In the genomic region with DNA sequence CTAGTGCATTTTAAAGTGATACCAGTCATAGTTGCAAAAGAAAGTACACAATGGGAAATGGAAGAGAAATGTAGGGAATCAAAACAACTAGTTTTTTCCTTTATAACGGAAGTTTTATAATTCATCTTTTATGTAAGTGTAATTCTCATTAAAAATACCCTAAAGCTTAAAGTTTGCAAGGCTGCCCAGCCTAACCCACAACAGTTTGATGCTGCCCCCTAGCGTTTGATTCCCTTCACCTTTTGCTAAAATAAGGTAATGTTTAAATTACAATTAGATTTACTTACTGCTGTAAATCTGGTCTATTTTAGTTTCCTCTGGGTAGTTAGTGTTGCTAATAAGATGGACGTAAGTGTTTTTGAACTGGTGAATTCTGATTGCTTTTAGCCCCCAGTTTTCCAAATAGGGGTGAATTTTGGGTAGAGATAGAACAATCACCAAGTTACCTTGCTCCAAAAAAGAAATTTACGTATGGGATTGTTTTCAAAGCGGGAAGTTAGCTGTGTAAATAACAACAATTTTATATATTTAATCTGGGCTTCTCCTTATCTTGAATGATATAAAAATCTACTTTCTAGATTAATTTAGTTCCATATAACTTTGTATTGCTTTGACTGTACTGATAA, we compare ENCODE assay signal across 8 cellular contexts. TPM values are rescaled to one million over a fixed set of nuclear protein-coding genes. Genes with fewer than 3 reads are reported as not detected.
A peak's percentile ranks its signal among the peaks of the same experiment; 100 is the strongest.
DNase-seq lines count a peak whose midpoint lies in the region; ATAC-seq and TF ChIP-seq lines count a peak whose summit lies in the region.

No MANE protein-coding gene starts in this region.

- H3K36me3 Mint-ChIP-seq in neural progenitor cell, result peaks cover 4% of the 10 kb centered on the region

- H3K4me3 ChIP-seq in HCT116 (replicated peaks in 1 of 2; ENCODE audit: low read depth in 1 of 2, low read length in 2 of 2), result no peak overlapping the region
- no peak overlapping the region for H3K4me3 ChIP-seq in epithelial cell of esophagus (ENCODE audit: low read length)
- H3K4me3 ChIP-seq in neural progenitor cell, result peak overlapping the region; percentile 88
- peak overlapping the region in 1 of 5 donors; percentile 82 for H3K4me3 ChIP-seq in subcutaneous abdominal adipose tissue (ENCODE audit: low read depth in 1 of 5, low read length in 5 of 5)

- no peak overlapping the region for H3K27ac ChIP-seq in C4-2B
- no peak overlapping the region for H3K27ac ChIP-seq in HCT116 (ENCODE audit: low read depth, low read length)
- no peak overlapping the region for H3K27ac ChIP-seq in neural progenitor cell
- peak overlapping the region; percentile 96 for H3K27ac ChIP-seq in subcutaneous abdominal adipose tissue (ENCODE audit: low read depth, low read length)

- TF ChIP-seq POLR2A in HCT116 (IDR thresholded peaks at IDR 0.05; ENCODE audit: borderline replicate concordance, extremely low read depth, insufficient read depth, insufficient read length), result no peak

- intact Hi-C loops in HCT116 (cut with micrococcal nuclease), result loop anchor here (1.0 to 5.0 kb wide), 2 partner anchors 162 to 343 kb away; no protein-coding TSS in a partner anchor

- RAD21 ChIA-PET in HCT116 (lab: Charles Lee; ENCODE audit: low non-redundant PET in 1 of 2, low total read pairs in 2 of 2, uncharacterized antibody in 2 of 2, unreplicated experiment in 2 of 2), result interaction anchor here in 1 of 2 experiments (0.6 kb wide), 1 partner anchor 163 kb away, joined by 3 read pairs; no protein-coding TSS in a partner anchor

- no TSS peak for BruUV-seq in HCT116 (replicated peaks; lab: Mats Ljungman, UMichigan)

- CTCF ChIA-PET in HCT116 (lab: Charles Lee), result interaction anchor here (0.8 to 2.5 kb wide), 14 partner anchors 9 to 407 kb away, joined by 3 to 16 read pairs (median 4); a partner anchor contains a TSS

- POLR2A ChIA-PET in HCT116 (lab: Charles Lee), result no interaction called here

- peaks cover 2% of the 10 kb centered on the region for H3K27me3 Mint-ChIP-seq in neural progenitor cell (ENCODE audit: insufficient read depth, low read depth)

- H4K20me1 ChIP-seq in HCT116 (ENCODE audit: insufficient read depth), result no peaks in the 10 kb centered on the region
- peaks cover 60% of the 10 kb centered on the region for H4K20me1 ChIP-seq in neural progenitor cell (ENCODE audit: low read depth)

- H3K4me1 ChIP-seq in HCT116 (ENCODE audit: control insufficient read depth in 1 of 2, insufficient read depth in 2 of 2, low read length in 2 of 2), result peaks cover 11 to 17% of the 10 kb centered on the region in 2 experiments; a peak in 3 of 4 replicates
- H3K4me1 ChIP-seq in neural progenitor cell, result peaks cover 23% of the 10 kb centered on the region
- peaks cover 3 to 32% (median 27%) of the 10 kb centered on the region in 5 donors for H3K4me1 ChIP-seq in subcutaneous abdominal adipose tissue (ENCODE audit: control insufficient read depth in 5 of 5, insufficient read depth in 5 of 5, low read length in 5 of 5)

- DNase-seq in HCT116 (ENCODE audit: low read depth, low spot score), result no peak
- peak; percentile 78 to 80 for DNase-seq in NOMO-1 (lab: John Stamatoyannopoulos, UW; ENCODE audit: unreplicated experiment in 2 of 2)
- peak; percentile 80 for DNase-seq in activated CD8-positive, alpha-beta memory T cell treated with anti-CD3 and anti-CD28 coated beads, Interleukin-2, amount 50 U/mL, for 48 hours
- peak; percentile 78 for DNase-seq in epithelial cell of esophagus (ENCODE audit: low read depth)
- peak; percentile 83 for DNase-seq in neural progenitor cell (ENCODE audit: low spot score)

- peaks cover 28% of the 10 kb centered on the region for H3K4me1 Mint-ChIP-seq in neural progenitor cell

- H3K9me3 ChIP-seq in HCT116 (ENCODE audit: control insufficient read depth in 1 of 2, insufficient read depth in 1 of 2, low read depth in 1 of 2, low read length in 2 of 2) (no peaks in the 10 kb centered on the region), neural progenitor cell (ENCODE audit: low read depth) (no peaks in the 10 kb centered on the region), subcutaneous abdominal adipose tissue (ENCODE audit: control insufficient read depth in 5 of 5, low read length in 5 of 5) (no peaks in the 10 kb centered on the region)

- H3K79me2 ChIP-seq in HCT116 (ENCODE audit: insufficient read depth, low read length) (peaks cover 76% of the 10 kb centered on the region), neural progenitor cell (ENCODE audit: low read depth) (peaks cover 83% of the 10 kb centered on the region)

- H3K36me3 ChIP-seq in HCT116 (ENCODE audit: control insufficient read depth in 1 of 2, insufficient read depth in 2 of 2, low read length in 2 of 2) (no peaks in the 10 kb centered on the region), neural progenitor cell (no peaks in the 10 kb centered on the region), subcutaneous abdominal adipose tissue (ENCODE audit: control insufficient read depth in 5 of 5, insufficient read depth in 5 of 5, low read length in 5 of 5) (no peaks in the 10 kb centered on the region)

- ATAC-seq in HCT116 (no peak), GM21786 (IDR thresholded peaks at IDR 0.05; ENCODE audit: unreplicated experiment) (no peak)

- H3F3A ChIP-seq in neural progenitor cell (ENCODE audit: low read depth), result peaks cover 7% of the 10 kb centered on the region

- H3K27me3 ChIP-seq in HCT116 (ENCODE audit: insufficient read depth, low read length), result no peaks in the 10 kb centered on the region
- H3K27me3 ChIP-seq in neural progenitor cell, result no peaks in the 10 kb centered on the region
- no peaks in the 10 kb centered on the region for H3K27me3 ChIP-seq in subcutaneous abdominal adipose tissue (ENCODE audit: control insufficient read depth in 5 of 5, insufficient read depth in 4 of 5, low read length in 5 of 5)

- no peak overlapping the region for H3K4me3 Mint-ChIP-seq in neural progenitor cell

- TF ChIP-seq RAD21 in HCT116 (IDR thresholded peaks at IDR 0.05; ENCODE audit: low read depth), result peak; percentile 83

- no peak overlapping the region for H3K27ac Mint-ChIP-seq in neural progenitor cell

- no peaks in the 10 kb centered on the region for H3K9me3 Mint-ChIP-seq in neural progenitor cell

- no peak overlapping the region for H3K4me2 ChIP-seq in HCT116 (ENCODE audit: low read length)
- peak overlapping the region; percentile 84 for H3K4me2 ChIP-seq in neural progenitor cell

- H3K9me2 ChIP-seq in HCT116 (ENCODE audit: insufficient read depth), result no peaks in the 10 kb centered on the region

- peak; percentile 87 for TF ChIP-seq CTCF in C4-2B (conservative IDR thresholded peaks at IDR 0.05)
- peak; percentile 61 to 79 (median 67); a peak in 5 of 6 replicates for TF ChIP-seq CTCF in HCT116 (IDR thresholded peaks at IDR 0.05 in 2 of 3, conservative IDR thresholded peaks at IDR 0.05 in 1 of 3; ENCODE audit: borderline replicate concordance in 1 of 3, insufficient read depth in 1 of 3, low read depth in 2 of 3, low read length in 2 of 3)
- TF ChIP-seq CTCF in epithelial cell of esophagus (IDR thresholded peaks at IDR 0.05; ENCODE audit: insufficient read depth, low read depth, low read length, missing control alignments), result peak; percentile 79
- TF ChIP-seq CTCF in neural progenitor cell (IDR thresholded peaks at IDR 0.05), result peak; percentile 95

- H2AFZ ChIP-seq in HCT116 (ENCODE audit: low read depth, low read length, poor library complexity, severe bottlenecking) (no peak overlapping the region), neural progenitor cell (replicated peaks) (no peak overlapping the region)

- H3K9ac ChIP-seq in HCT116 (ENCODE audit: low read length), result no peak overlapping the region
- H3K9ac ChIP-seq in neural progenitor cell, result no peak overlapping the region
- H3K9ac ChIP-seq in subcutaneous abdominal adipose tissue (ENCODE audit: low read length in 5 of 5), result no peak overlapping the region

TF ChIP-seq in HCT116, 20 proteins besides CTCF, POLR2A, EP300 and RAD21 (continues in another document):
- TF ChIP-seq CBX3 (IDR thresholded peaks at IDR 0.05; ENCODE audit: low read depth), result no peak
- no peak for TF ChIP-seq ELF1 (IDR thresholded peaks at IDR 0.05; ENCODE audit: borderline replicate concordance, low read depth)
- no peak for TF ChIP-seq CEBPB (IDR thresholded peaks at IDR 0.05; ENCODE audit: low read depth)
- TF ChIP-seq, protein P1, sequence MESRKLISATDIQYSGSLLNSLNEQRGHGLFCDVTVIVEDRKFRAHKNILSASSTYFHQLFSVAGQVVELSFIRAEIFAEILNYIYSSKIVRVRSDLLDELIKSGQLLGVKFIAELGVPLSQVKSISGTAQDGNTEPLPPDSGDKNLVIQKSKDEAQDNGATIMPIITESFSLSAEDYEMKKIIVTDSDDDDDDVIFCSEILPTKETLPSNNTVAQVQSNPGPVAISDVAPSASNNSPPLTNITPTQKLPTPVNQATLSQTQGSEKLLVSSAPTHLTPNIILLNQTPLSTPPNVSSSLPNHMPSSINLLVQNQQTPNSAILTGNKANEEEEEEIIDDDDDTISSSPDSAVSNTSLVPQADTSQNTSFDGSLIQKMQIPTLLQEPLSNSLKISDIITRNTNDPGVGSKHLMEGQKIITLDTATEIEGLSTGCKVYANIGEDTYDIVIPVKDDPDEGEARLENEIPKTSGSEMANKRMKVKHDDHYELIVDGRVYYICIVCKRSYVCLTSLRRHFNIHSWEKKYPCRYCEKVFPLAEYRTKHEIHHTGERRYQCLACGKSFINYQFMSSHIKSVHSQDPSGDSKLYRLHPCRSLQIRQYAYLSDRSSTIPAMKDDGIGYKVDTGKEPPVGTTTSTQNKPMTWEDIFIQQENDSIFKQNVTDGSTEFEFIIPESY (IDR thresholded peaks at IDR 0.05; ENCODE audit: extremely low read depth, insufficient replicate concordance, low read length), result no peak
- TF ChIP-seq SP1 (IDR thresholded peaks at IDR 0.05; ENCODE audit: low read depth), result no peak
- no peak for TF ChIP-seq JUND (IDR thresholded peaks at IDR 0.05)
- no peak for TF ChIP-seq SIN3A (IDR thresholded peaks at IDR 0.05; ENCODE audit: low read depth)
- no peak for TF ChIP-seq YY1 (IDR thresholded peaks at IDR 0.05; ENCODE audit: extremely low read depth, insufficient replicate concordance, low read depth, low read length)
- TF ChIP-seq EZH2phosphoT487 (IDR thresholded peaks at IDR 0.05; ENCODE audit: borderline replicate concordance), result no peak
- TF ChIP-seq EGR1 (IDR thresholded peaks at IDR 0.05; ENCODE audit: low read depth), result no peak
- TF ChIP-seq TCF7L2 (IDR thresholded peaks at IDR 0.05; ENCODE audit: borderline replicate concordance, extremely low read depth, insufficient read depth, insufficient read length), result no peak
- no peak for TF ChIP-seq EZH2 (IDR thresholded peaks at IDR 0.05)
- TF ChIP-seq, protein P2, sequence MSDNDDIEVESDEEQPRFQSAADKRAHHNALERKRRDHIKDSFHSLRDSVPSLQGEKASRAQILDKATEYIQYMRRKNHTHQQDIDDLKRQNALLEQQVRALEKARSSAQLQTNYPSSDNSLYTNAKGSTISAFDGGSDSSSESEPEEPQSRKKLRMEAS (IDR thresholded peaks at IDR 0.05), result no peak
- TF ChIP-seq ZFX (IDR thresholded peaks at IDR 0.05), result no peak

RNA-seq across cellular contexts. Expression of a gene that starts 3.4 kb away (rescaled TPM):
- total RNA-seq in HCT116 (2021; ENCODE audit: unreplicated experiment) (59.0 TPM), neural progenitor cell (ENCODE audit: low replicate concordance) (179 and 253 TPM in 2 replicates)
- polyA plus RNA-seq in HCT116 (2012), result 9.2 and 10.9 TPM in 2 replicates
